23 cellular contexts compared by ENCODE assay signal in the genomic region with DNA sequence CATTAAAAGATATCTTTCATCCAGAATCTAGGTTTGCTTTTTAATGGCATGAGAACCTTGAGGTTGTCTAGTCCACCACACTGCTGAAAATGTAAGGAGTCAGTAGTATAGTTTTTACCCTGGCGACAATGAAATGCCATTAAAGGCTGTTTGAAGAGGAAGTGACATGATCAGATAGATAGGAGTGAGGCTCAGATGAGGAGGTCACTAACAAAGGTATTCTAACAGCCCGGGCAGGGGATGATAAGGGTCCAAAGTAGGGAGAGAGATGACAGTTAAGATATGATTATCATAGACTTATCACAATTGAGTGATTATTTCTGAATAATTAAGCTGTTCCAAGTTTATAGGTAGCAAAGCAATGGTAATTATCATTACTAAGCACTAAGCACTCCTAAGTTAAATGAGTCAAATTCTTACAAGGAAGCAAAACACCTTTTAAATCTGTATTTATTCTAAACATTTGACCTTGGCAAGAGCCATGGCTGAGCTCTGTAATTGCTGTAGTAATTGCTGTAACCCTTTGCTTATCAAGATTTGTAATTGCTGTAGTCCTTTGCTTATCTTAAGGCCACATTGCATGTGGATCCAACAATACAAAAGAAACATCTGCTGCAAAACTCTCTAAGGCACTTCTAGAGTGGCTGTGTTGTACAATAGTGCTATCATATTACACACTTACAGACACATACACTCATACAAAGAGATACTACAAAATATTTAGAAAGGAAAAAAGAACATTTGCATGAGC.
A peak's percentile ranks its signal among the peaks of the same experiment; 100 is the strongest.
DNase-seq lines count a peak whose midpoint lies in the region; ATAC-seq, FAIRE-seq and TF ChIP-seq lines count a peak whose summit lies in the region.
"Had no signal": no experiment of that assay in that cellular context is flagged by ENCODE, and none has a peak within 500 bp of the region (broad histone marks: within the 10 kb centered on the region; RNA-seq: fewer than 3 reads in every experiment).

No MANE protein-coding gene starts in this region.

- DNase-seq in H4 (ENCODE audit: low spot score) (peak; percentile 10), NCI-H2029 (lab: John Stamatoyannopoulos, UW) (peak; percentile 73), NCI-H526 (lab: John Stamatoyannopoulos, UW) (peak; percentile 79 to 84), erythroblast (lab: John Stamatoyannopoulos, UW) (peak; percentile 66 to 87), HepG2 (ENCODE audit: low spot score) (no peak), GM13976 (ENCODE audit: low spot score) (no peak)
- DNase-seq: activated CD4-positive, alpha-beta T cell treated with anti-CD3 and anti-CD28 coated beads for 36 hours; adrenal gland; Caco-2; foreskin melanocyte; MG63; midbrain; NCI-H446; psoas muscle; T-helper 9 cell; testis had no signal

- TF ChIP-seq EP300 in HepG2 (IDR thresholded peaks at IDR 0.05; ENCODE audit: low read depth in 2 of 2, low read length in 2 of 2) = no peak
- TF ChIP-seq EP300 in HepG2 (CRISPR knock-in tag; IDR thresholded peaks at IDR 0.05; ENCODE audit: borderline replicate concordance) = no peak

- H3K79me2 ChIP-seq in HepG2 (ENCODE audit: insufficient read depth, low read length) = no peaks in the 10 kb centered on the region

- no peaks in the 10 kb centered on the region for H4K20me1 ChIP-seq in HepG2 (ENCODE audit: insufficient read depth, low read length)

- H3K9ac ChIP-seq in HepG2 (ENCODE audit: insufficient read depth, low read depth, low read length) = no peak overlapping the region

- TF ChIP-seq POLR2A in erythroblast (IDR thresholded peaks at IDR 0.05; ENCODE audit: low read length) = no peak
- no peak for TF ChIP-seq POLR2A in HepG2 (IDR thresholded peaks at IDR 0.05; ENCODE audit: insufficient read depth in 1 of 2, low read depth in 2 of 2, low read length in 2 of 2)

- H3K36me3 ChIP-seq in HepG2 (replicated peaks in 1 of 2; ENCODE audit: control insufficient read depth in 1 of 2, insufficient read depth in 2 of 2, low read length in 2 of 2) = no peaks in the 10 kb centered on the region
- H3K36me3 ChIP-seq: adrenal gland, MG63, SJSA1 had no signal

- no peak overlapping the region for H3K27ac ChIP-seq in HepG2 (ENCODE audit: extremely low read length, insufficient read depth, low read length)
- H3K27ac ChIP-seq: adrenal gland, epithelial cell of prostate, psoas muscle, SJSA1, testis had no signal

- H3K4me1 ChIP-seq in HepG2 (ENCODE audit: insufficient read depth, low read length) = no peaks in the 10 kb centered on the region
- H3K4me1 ChIP-seq: adrenal gland, Caco-2, psoas muscle, SJSA1, testis had no signal

- POLR2A ChIA-PET in HepG2 (lab: Yijun Ruan, JAX) = no interaction called here

- TF ChIP-seq CTCF in HepG2 (CRISPR knock-in tag; IDR thresholded peaks at IDR 0.05) = no peak
- no peak for TF ChIP-seq CTCF in GM13976 (IDR thresholded peaks at IDR 0.05; ENCODE audit: borderline replicate concordance, control extremely low read depth, extremely low read depth, insufficient read depth, missing control alignments)

- no peak for TF ChIP-seq RAD21 in HepG2 (CRISPR knock-in tag; IDR thresholded peaks at IDR 0.05)

- BruUV-seq in HepG2 (replicated peaks; lab: Mats Ljungman, UMichigan) = no TSS peak

- no peak overlapping the region for H3K4me3 ChIP-seq in HepG2 (replicated peaks in 1 of 3; ENCODE audit: insufficient read depth in 1 of 3, low read depth in 2 of 3, low read length in 3 of 3)
- H3K4me3 ChIP-seq: adrenal gland, MG63, psoas muscle, SJSA1, smooth muscle cell, testis had no signal

- no peak overlapping the region for H3K4me2 ChIP-seq in HepG2 (ENCODE audit: low read depth, low read length)
- H3K4me2 ChIP-seq: smooth muscle cell had no signal

- CTCF ChIA-PET in HepG2 (lab: Yijun Ruan, JAX; ENCODE audit: low intra/inter-chr PET ratio, low total read pairs) = no interaction called here

- ATAC-seq in HepG2 = no peak
- ATAC-seq in HG03354 (IDR thresholded peaks at IDR 0.05; ENCODE audit: poor library complexity, severe bottlenecking, unreplicated experiment) = no peak
- ATAC-seq in GM21737 (IDR thresholded peaks at IDR 0.05; ENCODE audit: unreplicated experiment) = no peak
- ATAC-seq: activated CD4-positive, alpha-beta T cell treated with anti-CD3 and anti-CD28 coated beads for 36 hours; Panc1; psoas muscle had no signal

- H3K9me3 ChIP-seq in HepG2 (ENCODE audit: low read length) = peaks cover 22% of the 10 kb centered on the region
- H3K9me3 ChIP-seq: testis had no signal

- intact Hi-C loops in HepG2 (cut with micrococcal nuclease; ENCODE audit: unreplicated experiment) = no loop called here

- WGBS in HepG2 (ENCODE audit: low lambda C conversion rate) = 0% methylated on average over 2 of the region's 2 CpGs

- FAIRE-seq in HepG2 (lab: Jason Lieb, UNC) = no peak
- FAIRE-seq: bronchial epithelial cell had no signal

- in situ Hi-C loops in HepG2 (cut with HindIII; ENCODE audit: extremely low pct_ligation_motif_present, low pct_unique_long_range_greater_than_20kb) (no loop called here), GM13976 (cut with MboI; ENCODE audit: low sequenced_read_pairs, unreplicated experiment) (no loop called here)

- no peaks in the 10 kb centered on the region; a peak in 2 of 5 replicates for H3K27me3 ChIP-seq in HepG2 (ENCODE audit: control insufficient read depth in 1 of 2, insufficient read depth in 2 of 2, low read length in 2 of 2)
- H3K27me3 ChIP-seq: SJSA1, testis had no signal

- no peak overlapping the region for H2AFZ ChIP-seq in HepG2 (ENCODE audit: low read length)

TF ChIP-seq in HepG2, 621 proteins besides CTCF, POLR2A, EP300 and RAD21:
- TF ChIP-seq ZMYM4 (CRISPR knock-in tag; IDR thresholded peaks at IDR 0.05) (no peak), ZNF136 (CRISPR knock-in tag; IDR thresholded peaks at IDR 0.05; ENCODE audit: low read depth) (no peak), ZNF678 (CRISPR knock-in tag; IDR thresholded peaks at IDR 0.05) (no peak), SMAD9 (CRISPR knock-in tag; IDR thresholded peaks at IDR 0.05) (no peak), ZSCAN31 (CRISPR knock-in tag; IDR thresholded peaks at IDR 0.05; ENCODE audit: low read depth) (no peak), ZNF484 (CRISPR knock-in tag; IDR thresholded peaks at IDR 0.05; ENCODE audit: borderline replicate concordance, low read depth) (no peak)

Comparison
In these comparisons a context has a peak if more than half of its experiments do, and no peak if none do; other contexts are left out.
1. DNase-seq: peak in H4 (single experiment), NCI-H2029 (single experiment), NCI-H526 (2 of 2) and erythroblast (2 of 2); none in HepG2 (single experiment) and GM13976 (single experiment).